Comparison of ENCODE assay signal across 29 cellular contexts in the genomic region with DNA sequence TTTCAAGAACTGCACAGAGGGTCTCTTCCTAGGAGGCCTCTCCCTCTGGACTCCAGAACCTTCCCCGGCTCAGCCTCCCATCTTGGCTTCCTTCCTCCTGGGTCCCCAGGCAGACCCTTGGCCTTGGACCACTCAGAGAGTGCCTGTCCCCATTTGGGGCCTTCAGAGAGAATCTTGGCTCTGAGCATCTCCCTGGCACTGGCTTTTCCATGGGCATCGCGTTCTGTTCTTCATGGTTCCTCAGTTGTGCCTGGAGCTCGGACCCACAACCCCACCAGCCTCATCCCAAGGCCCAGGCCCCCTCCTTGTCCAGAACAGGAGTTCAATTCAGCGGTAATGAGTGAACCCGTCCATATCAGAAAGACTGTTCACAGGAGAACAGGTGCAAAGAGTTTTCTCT.
DNase-seq lines count a peak whose midpoint lies in the region; ATAC-seq and TF ChIP-seq lines count a peak whose summit lies in the region.
"Had no signal": no experiment of that assay in that cellular context is flagged by ENCODE, and none has a peak within 500 bp of the region (broad histone marks: within the 10 kb centered on the region; RNA-seq: fewer than 3 reads in every experiment).

No MANE protein-coding gene starts in this region.

- peak overlapping the region; percentile 47 to 84 for H3K27ac Mint-ChIP-seq in activated naive CD4-positive, alpha-beta T cell treated with anti-CD3 and anti-CD28 coated beads, Interleukin-2, amount 50 U/mL, for 72 hours
- H3K27ac Mint-ChIP-seq in activated naive CD4-positive, alpha-beta T cell treated with anti-CD3 and anti-CD28 coated beads for 36 hours: no peak overlapping the region
- H3K27ac Mint-ChIP-seq in Calu3 (ENCODE audit: unreplicated experiment): no peak overlapping the region
- H3K27ac Mint-ChIP-seq: activated naive CD8-positive, alpha-beta T cell treated with anti-CD3 and anti-CD28 coated beads for 36 hours; stimulated activated naive CD8-positive, alpha-beta T cell treated with anti-CD3 and anti-CD28 coated beads, Interleukin-15, amount 100 ng/mL, for 72 hours had no signal

- peaks cover 25% of the 10 kb centered on the region for H3K4me1 Mint-ChIP-seq in activated naive CD4-positive, alpha-beta T cell treated with anti-CD3 and anti-CD28 coated beads for 36 hours (ENCODE audit: low read depth)
- H3K4me1 Mint-ChIP-seq in Calu3 (ENCODE audit: low read depth, unreplicated experiment): no peaks in the 10 kb centered on the region

- H3K9me3 Mint-ChIP-seq in activated naive CD4-positive, alpha-beta T cell treated with anti-CD3 and anti-CD28 coated beads, Interleukin-2, amount 50 U/mL, for 72 hours: no peaks in the 10 kb centered on the region
- H3K9me3 Mint-ChIP-seq in activated naive CD4-positive, alpha-beta T cell treated with anti-CD3 and anti-CD28 coated beads for 36 hours: no peaks in the 10 kb centered on the region
- no peaks in the 10 kb centered on the region for H3K9me3 Mint-ChIP-seq in Calu3 (ENCODE audit: low read depth, unreplicated experiment)
- H3K9me3 Mint-ChIP-seq: activated naive CD8-positive, alpha-beta T cell treated with anti-CD3 and anti-CD28 coated beads for 36 hours; immature natural killer cell; stimulated activated naive CD8-positive, alpha-beta T cell treated with anti-CD3 and anti-CD28 coated beads, Interleukin-15, amount 100 ng/mL, for 72 hours had no signal

- TF ChIP-seq CTCF in HL-60 (IDR thresholded peaks at IDR 0.05; ENCODE audit: insufficient read depth, low read length) (no peak), ascending aorta (IDR thresholded peaks at IDR 0.05) (no peak), tibial artery (IDR thresholded peaks at IDR 0.05) (no peak), Calu3 (IDR thresholded peaks at IDR 0.05; ENCODE audit: unreplicated experiment) (no peak)

- peaks cover 7% of the 10 kb centered on the region for H3K27me3 Mint-ChIP-seq in activated naive CD4-positive, alpha-beta T cell treated with anti-CD3 and anti-CD28 coated beads for 36 hours (ENCODE audit: low read depth)
- H3K27me3 Mint-ChIP-seq in Calu3 (ENCODE audit: unreplicated experiment): peaks cover 16% of the 10 kb centered on the region

- H3K9me3 ChIP-seq in ascending aorta (no peaks in the 10 kb centered on the region), tibial artery (no peaks in the 10 kb centered on the region)
- H3K9me3 ChIP-seq: HAP-1, right lobe of liver, SJSA1, thoracic aorta, vagina had no signal

- H3K4me3 ChIP-seq in HL-60 (replicated peaks; ENCODE audit: insufficient read depth, low read length) (no peak overlapping the region), ascending aorta (no peak overlapping the region), tibial artery (no peak overlapping the region)
- H3K4me3 ChIP-seq: HAP-1, right lobe of liver, SJSA1, vagina had no signal

- intact Hi-C loops in activated naive CD4-positive, alpha-beta T cell treated with anti-CD3 and anti-CD28 coated beads for 36 hours (cut with micrococcal nuclease): no loop called here
- intact Hi-C loops in ascending aorta (cut with DNase I): no loop called here
- intact Hi-C loops in tibial artery (cut with DNase I; ENCODE audit: low total_unique reads): no loop called here
- intact Hi-C loops in Calu3 (cut with micrococcal nuclease; ENCODE audit: unreplicated experiment): no loop called here

- no peak overlapping the region for H3K4me3 Mint-ChIP-seq in activated naive CD4-positive, alpha-beta T cell treated with anti-CD3 and anti-CD28 coated beads for 36 hours
- H3K4me3 Mint-ChIP-seq in Calu3 (ENCODE audit: low read depth, unreplicated experiment): no peak overlapping the region
- H3K4me3 Mint-ChIP-seq: activated naive CD8-positive, alpha-beta T cell treated with anti-CD3 and anti-CD28 coated beads for 36 hours had no signal

- no peaks in the 10 kb centered on the region for H3K36me3 Mint-ChIP-seq in activated naive CD4-positive, alpha-beta T cell treated with anti-CD3 and anti-CD28 coated beads, Interleukin-2, amount 50 U/mL, for 72 hours
- H3K36me3 Mint-ChIP-seq in activated naive CD4-positive, alpha-beta T cell treated with anti-CD3 and anti-CD28 coated beads for 36 hours (ENCODE audit: low read depth): no peaks in the 10 kb centered on the region
- H3K36me3 Mint-ChIP-seq in Calu3 (ENCODE audit: insufficient read depth, unreplicated experiment): no peaks in the 10 kb centered on the region
- H3K36me3 Mint-ChIP-seq: activated naive CD8-positive, alpha-beta T cell treated with anti-CD3 and anti-CD28 coated beads for 36 hours had no signal

- H3K27ac ChIP-seq in HL-60 (replicated peaks) (0 out of 2 replicates have a peak overlapping the region, but pooled peaks have one; percentile 38), ascending aorta (peak overlapping the region; percentile 84 to 88), tibial artery (peak overlapping the region; percentile 88 to 92)
- H3K27ac ChIP-seq: right lobe of liver, SJSA1, vagina had no signal

- no peak for DNase-seq in activated naive CD4-positive, alpha-beta T cell treated with anti-CD3 and anti-CD28 coated beads, Interleukin-2, amount 50 U/mL, for 72 hours (ENCODE audit: low spot score in 2 of 2)
- no peak for DNase-seq in activated naive CD4-positive, alpha-beta T cell treated with anti-CD3 and anti-CD28 coated beads for 36 hours
- DNase-seq in HL-60 (ENCODE audit: low read depth in 1 of 2, low spot score in 1 of 2) (no peak), ascending aorta (ENCODE audit: low spot score in 2 of 2) (no peak), tibial artery (no peak), Calu3 (no peak)
- DNase-seq: activated CD4-positive, CD25-positive, alpha-beta regulatory T cell treated with anti-CD3 and anti-CD28 coated beads, Interleukin-2, amount 50 U/mL, for 72 hours; anterior cingulate cortex; COR-L47; DMS53; KG1; mesenchymal stem cell; MM.1S; NCI-H1105 treated with DMSO at 0.1 percent for 48 hours; NCI-H187 treated with DMSO at 0.1 percent for 48 hours; NCI-H2171; NCI-H82; posterior cingulate gyrus; right lobe of liver; stimulated activated CD8-positive, alpha-beta memory T cell treated with anti-CD3 and anti-CD28 coated beads, Interleukin-4, amount 100 ng/mL, for 48 hours had no signal

- H3K27me3 ChIP-seq in HL-60 (ENCODE audit: insufficient read depth, poor library complexity, severe bottlenecking) (no peaks in the 10 kb centered on the region), ascending aorta (no peaks in the 10 kb centered on the region), tibial artery (no peaks in the 10 kb centered on the region)
- H3K27me3 ChIP-seq: right lobe of liver, SJSA1, vagina had no signal

- H3K4me1 ChIP-seq in ascending aorta (peaks cover 16 to 27% of the 10 kb centered on the region in 2 donors), tibial artery (peaks cover 0 to 49% (median 34%) of the 10 kb centered on the region in 4 donors)
- H3K4me1 ChIP-seq: HAP-1, right lobe of liver, SJSA1 had no signal

- peak in 1 of 2 donors; percentile 15 for ATAC-seq in activated naive CD4-positive, alpha-beta T cell treated with anti-CD3 and anti-CD28 coated beads, Interleukin-2, amount 50 U/mL, for 72 hours
- no peak for ATAC-seq in GM18861 (IDR thresholded peaks at IDR 0.05; ENCODE audit: unreplicated experiment)
- ATAC-seq: left lobe of liver, right lobe of liver had no signal

- H3K36me3 ChIP-seq in ascending aorta (no peaks in the 10 kb centered on the region), tibial artery (no peaks in the 10 kb centered on the region)
- H3K36me3 ChIP-seq: HAP-1, right lobe of liver, SJSA1, thoracic aorta, vagina had no signal

- BruUV-seq in Calu3 (replicated peaks; lab: Mats Ljungman, UMichigan): no TSS peak

- CTCF ChIA-PET in activated naive CD4-positive, alpha-beta T cell treated with anti-CD3 and anti-CD28 coated beads for 36 hours (lab: Charles Lee): no interaction called here
- CTCF ChIA-PET in Calu3 (lab: Charles Lee): no interaction called here

Comparison
In these comparisons a context has a peak if more than half of its experiments do, and no peak if none do; other contexts are left out.
1. H3K27ac Mint-ChIP-seq: peak in activated naive CD4-positive, alpha-beta T cell treated with anti-CD3 and anti-CD28 coated beads, Interleukin-2, amount 50 U/mL, for 72 hours (2 of 2); none in activated naive CD4-positive, alpha-beta T cell treated with anti-CD3 and anti-CD28 coated beads for 36 hours (single experiment) and Calu3 (single experiment).
2. H3K27ac ChIP-seq: peak in every context shown above with its lines; median percentile 90 in tibial artery; 86 in ascending aorta; 38 in HL-60.